12 cellular contexts compared by ENCODE assay signal in the genomic region with DNA sequence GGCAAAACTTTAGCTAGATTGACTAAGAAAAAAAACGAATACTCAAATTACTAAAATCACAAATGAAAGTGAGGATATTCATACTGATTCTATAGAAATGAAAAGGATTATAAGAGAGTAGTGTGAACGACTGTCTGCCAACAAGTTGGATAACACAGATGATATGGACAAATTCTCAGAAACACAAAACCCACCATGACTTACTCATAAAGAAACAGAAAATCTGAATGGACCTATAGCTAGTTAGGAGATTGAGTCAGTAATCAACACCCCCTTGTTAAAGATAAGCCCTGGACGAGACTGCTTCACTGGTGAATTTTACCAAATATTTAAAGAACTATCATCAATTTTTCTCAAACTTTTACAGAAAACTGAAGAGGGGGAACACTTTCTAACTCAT.
DNase-seq lines count a peak whose midpoint lies in the region; ATAC-seq and TF ChIP-seq lines count a peak whose summit lies in the region.
"Had no signal": no experiment of that assay in that cellular context is flagged by ENCODE, and none has a peak within 500 bp of the region (broad histone marks: within the 10 kb centered on the region; RNA-seq: fewer than 3 reads in every experiment).

No MANE protein-coding gene starts in this region.

- no peak for DNase-seq in natural killer cell treated with Interleukin-12 subunit alpha and Interleukin-12 subunit beta and Interleukin-15 and Interleukin-18, amount 100 ng/mL, for 72 hours (ENCODE audit: low spot score)
- DNase-seq in natural killer cell (no peak), ACHN (no peak), COLO668 (lab: John Stamatoyannopoulos, UW; ENCODE audit: unreplicated experiment) (no peak), NCI-H446 (lab: John Stamatoyannopoulos, UW) (no peak), inferior parietal cortex (ENCODE audit: extremely low spot score) (no peak)
- DNase-seq: caudate nucleus; esophagus squamous epithelium; H7; naive thymus-derived CD8-positive, alpha-beta T cell had no signal

- peaks cover 12% of the 10 kb centered on the region for H3K9me3 Mint-ChIP-seq in natural killer cell treated with Interleukin-12 subunit alpha and Interleukin-12 subunit beta and Interleukin-15 and Interleukin-18, amount 100 ng/mL, for 72 hours
- H3K9me3 Mint-ChIP-seq in natural killer cell = peaks cover 9 to 15% of the 10 kb centered on the region in 2 donors

- intact Hi-C loops in natural killer cell (cut with micrococcal nuclease) = no loop called here

- H3K27ac Mint-ChIP-seq in natural killer cell treated with Interleukin-12 subunit alpha and Interleukin-12 subunit beta and Interleukin-15 and Interleukin-18, amount 100 ng/mL, for 72 hours = peak overlapping the region; percentile 79 to 81
- H3K27ac Mint-ChIP-seq in natural killer cell = no peak overlapping the region

- peak overlapping the region; percentile 61 for H3K4me3 Mint-ChIP-seq in natural killer cell treated with Interleukin-12 subunit alpha and Interleukin-12 subunit beta and Interleukin-15 and Interleukin-18, amount 100 ng/mL, for 72 hours
- no peak overlapping the region for H3K4me3 Mint-ChIP-seq in natural killer cell

- peak; percentile 84 to 90 for ATAC-seq in natural killer cell treated with Interleukin-12 subunit alpha and Interleukin-12 subunit beta and Interleukin-15 and Interleukin-18, amount 100 ng/mL, for 72 hours
- ATAC-seq in natural killer cell (no peak), HG02588 (IDR thresholded peaks at IDR 0.05; ENCODE audit: unreplicated experiment) (peak; percentile 58), HG03378 (IDR thresholded peaks at IDR 0.05; ENCODE audit: unreplicated experiment) (peak; percentile 66)
- ATAC-seq: naive thymus-derived CD8-positive, alpha-beta T cell had no signal

- H3K36me3 Mint-ChIP-seq in natural killer cell treated with Interleukin-12 subunit alpha and Interleukin-12 subunit beta and Interleukin-15 and Interleukin-18, amount 100 ng/mL, for 72 hours = peaks cover 20% of the 10 kb centered on the region
- H3K36me3 Mint-ChIP-seq in natural killer cell = peaks cover 9% of the 10 kb centered on the region

- TF ChIP-seq CTCF in natural killer cell (IDR thresholded peaks at IDR 0.05) = no peak

- H3K4me1 Mint-ChIP-seq in natural killer cell treated with Interleukin-12 subunit alpha and Interleukin-12 subunit beta and Interleukin-15 and Interleukin-18, amount 100 ng/mL, for 72 hours (ENCODE audit: low read depth in 2 of 2) = peaks cover 25% of the 10 kb centered on the region in 2 donors
- H3K4me1 Mint-ChIP-seq in natural killer cell = peaks cover 0 to 2% of the 10 kb centered on the region in 2 donors
- H3K4me1 Mint-ChIP-seq: naive thymus-derived CD8-positive, alpha-beta T cell had no signal

- in situ Hi-C loops in ACHN (cut with HindIII; ENCODE audit: low pct_ligation_motif_present, low pct_unique_long_range_greater_than_20kb, low sequenced_read_pairs) = no loop called here

- no peaks in the 10 kb centered on the region for H3K27me3 Mint-ChIP-seq in natural killer cell treated with Interleukin-12 subunit alpha and Interleukin-12 subunit beta and Interleukin-15 and Interleukin-18, amount 100 ng/mL, for 72 hours
- H3K27me3 Mint-ChIP-seq in natural killer cell (ENCODE audit: low read depth in 2 of 2) = no peaks in the 10 kb centered on the region

Comparison
In these comparisons a context has a peak if more than half of its experiments do, and no peak if none do; other contexts are left out.
1. ATAC-seq: peak in natural killer cell treated with Interleukin-12 subunit alpha and Interleukin-12 subunit beta and Interleukin-15 and Interleukin-18, amount 100 ng/mL, for 72 hours (2 of 2), HG02588 (single experiment) and HG03378 (single experiment); none in natural killer cell (0 of 3).
2. H3K27ac Mint-ChIP-seq: peak in natural killer cell treated with Interleukin-12 subunit alpha and Interleukin-12 subunit beta and Interleukin-15 and Interleukin-18, amount 100 ng/mL, for 72 hours (2 of 2); none in natural killer cell (0 of 2).